Comparison of ENCODE assay signal across 7 cellular contexts in genomic region chr10:128380946-128381345, GRCh38.
"Had no signal": no experiment of that assay in that cellular context is flagged by ENCODE, and none has a peak within 500 bp of the region (broad histone marks: within the 10 kb centered on the region; RNA-seq: fewer than 3 reads in every experiment).

No MANE protein-coding gene starts in this region.

- H3K27ac ChIP-seq: HL-60 had no signal

- H2AFZ ChIP-seq: GM23338 had no signal

- ATAC-seq: GM23338, HepG2 had no signal

- H3K27me3 Mint-ChIP-seq: IgD-negative memory B cell had no signal

- H3K9me3 Mint-ChIP-seq: GM23338, H9 had no signal

- H3K4me1 Mint-ChIP-seq: H9, IgD-negative memory B cell had no signal

- DNase-seq: H9, HCEC 1CT, KBM-7 had no signal

- H3K36me3 Mint-ChIP-seq: IgD-negative memory B cell had no signal

- H3K4me3 ChIP-seq: GM23338 had no signal

- H3K27ac Mint-ChIP-seq: GM23338, H9 had no signal

- H3K4me3 Mint-ChIP-seq: GM23338, H9, IgD-negative memory B cell had no signal

- H3K4me2 ChIP-seq: GM23338 had no signal
